In the genomic region with DNA sequence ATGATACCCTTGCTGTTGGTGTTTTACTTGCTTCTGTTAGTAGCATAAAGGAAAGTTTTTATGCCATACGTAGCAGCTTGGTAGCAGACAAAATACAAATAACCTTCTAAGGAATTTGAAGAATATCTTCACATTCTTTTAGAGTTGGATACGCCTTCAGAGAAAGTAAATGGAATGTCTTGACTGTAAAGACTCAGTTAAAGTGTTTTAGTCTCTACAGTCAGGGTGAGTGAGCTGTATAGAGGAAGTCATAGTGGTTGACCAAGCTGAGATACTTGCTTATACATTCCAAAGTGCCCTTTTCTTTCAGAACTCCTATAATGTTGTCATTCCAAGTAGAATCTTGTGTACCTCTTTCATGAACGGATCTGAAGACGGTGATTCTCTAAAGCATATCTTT, we compare ENCODE assay signal across 24 cellular contexts. TPM values are rescaled to one million over a fixed set of nuclear protein-coding genes. Genes with fewer than 3 reads are reported as not detected.
A peak's percentile ranks its signal among the peaks of the same experiment; 100 is the strongest.
DNase-seq lines count a peak whose midpoint lies in the region; ATAC-seq, FAIRE-seq and TF ChIP-seq lines count a peak whose summit lies in the region.
"Had no signal": no experiment of that assay in that cellular context is flagged by ENCODE, and none has a peak within 500 bp of the region (broad histone marks: within the 10 kb centered on the region; RNA-seq: fewer than 3 reads in every experiment).

No MANE protein-coding gene starts in this region.

- H3K4me1 ChIP-seq in GM23248 (ENCODE audit: insufficient read depth) (peaks cover 37% of the 10 kb centered on the region), astrocyte (ENCODE audit: insufficient read depth, low read length) (peaks cover 12% of the 10 kb centered on the region), hepatocyte (ENCODE audit: insufficient read depth) (peaks cover 3% of the 10 kb centered on the region), smooth muscle cell (ENCODE audit: low read depth) (peaks cover 9% of the 10 kb centered on the region)
- H3K4me1 ChIP-seq: gastrocnemius medialis, suprapubic skin, uterus had no signal

- H3K4me2 ChIP-seq in GM23248 (ENCODE audit: unreplicated experiment): peak overlapping the region; percentile 39
- H3K4me2 ChIP-seq in astrocyte (ENCODE audit: low read length): peak overlapping the region; percentile 32
- no peak overlapping the region for H3K4me2 ChIP-seq in hepatocyte
- peak overlapping the region; percentile 4 for H3K4me2 ChIP-seq in smooth muscle cell

- no peak for ATAC-seq in natural killer cell treated with Interleukin-12 subunit alpha and Interleukin-12 subunit beta and Interleukin-15 and Interleukin-18, amount 100 ng/mL, for 72 hours
- ATAC-seq in left colon: no peak
- ATAC-seq: gastrocnemius medialis, sciatic nerve had no signal

- peak overlapping the region; percentile 26 for H3K27ac ChIP-seq in GM23248
- H3K27ac ChIP-seq in astrocyte (ENCODE audit: low read depth, low read length): peak overlapping the region; percentile 43
- peak overlapping the region; percentile 46 for H3K27ac ChIP-seq in hepatocyte
- H3K27ac ChIP-seq in smooth muscle cell (ENCODE audit: low read depth): peak overlapping the region; percentile 68
- H3K27ac ChIP-seq: gastrocnemius medialis, suprapubic skin, uterus had no signal

- H3K4me1 Mint-ChIP-seq in astrocyte (ENCODE audit: low read depth, unreplicated experiment): peaks cover 49% of the 10 kb centered on the region
- H3K4me1 Mint-ChIP-seq in natural killer cell treated with Interleukin-12 subunit alpha and Interleukin-12 subunit beta and Interleukin-15 and Interleukin-18, amount 100 ng/mL, for 72 hours (ENCODE audit: low read depth in 2 of 2): peaks cover 14 to 15% of the 10 kb centered on the region in 2 donors
- H3K4me1 Mint-ChIP-seq: nephron had no signal

- TF ChIP-seq CTCF in astrocyte (IDR thresholded peaks at IDR 0.05; ENCODE audit: insufficient read depth, low read depth, low read length): no peak
- TF ChIP-seq CTCF in hepatocyte (IDR thresholded peaks at IDR 0.05; ENCODE audit: poor library complexity): no peak
- TF ChIP-seq CTCF in smooth muscle cell (IDR thresholded peaks at IDR 0.05; ENCODE audit: borderline replicate concordance, insufficient read depth, poor library complexity, severe bottlenecking): no peak

- 81 to 89% methylated on average over 4 of the region's 4 CpGs for WGBS in GM23248 (ENCODE audit: low coverage in 1 of 2, low lambda C conversion rate in 2 of 2, missing lambda C conversion rate in 2 of 2), 2 experiments
- 85% methylated on average over 4 of the region's 4 CpGs for WGBS in hepatocyte (ENCODE audit: low lambda C conversion rate, missing lambda C conversion rate)
- WGBS in smooth muscle cell (ENCODE audit: low lambda C conversion rate): 64% methylated on average over 4 of the region's 4 CpGs

- H3K36me3 Mint-ChIP-seq in astrocyte (ENCODE audit: low read depth, unreplicated experiment): peaks cover 25% of the 10 kb centered on the region
- peaks cover 29% of the 10 kb centered on the region for H3K36me3 Mint-ChIP-seq in natural killer cell treated with Interleukin-12 subunit alpha and Interleukin-12 subunit beta and Interleukin-15 and Interleukin-18, amount 100 ng/mL, for 72 hours

- H3K9me2 ChIP-seq in GM23248 (ENCODE audit: insufficient read depth) (no peaks in the 10 kb centered on the region), hepatocyte (replicated peaks; ENCODE audit: insufficient read depth) (no peaks in the 10 kb centered on the region)

- H3K9ac ChIP-seq in GM23248: no peak overlapping the region
- peak overlapping the region; percentile 6 for H3K9ac ChIP-seq in astrocyte (ENCODE audit: low read length)
- H3K9ac ChIP-seq in smooth muscle cell (ENCODE audit: low read depth): no peak overlapping the region

- H4K20me1 ChIP-seq in GM23248 (ENCODE audit: insufficient read depth) (peaks cover 4% of the 10 kb centered on the region; the same call in 1 of the 2 replicates), astrocyte (ENCODE audit: insufficient read depth, low read length) (peaks cover 27% of the 10 kb centered on the region), hepatocyte (ENCODE audit: insufficient read depth, poor library complexity, severe bottlenecking) (no peaks in the 10 kb centered on the region), smooth muscle cell (ENCODE audit: low read depth) (peaks cover 69% of the 10 kb centered on the region)

- peaks cover 67% of the 10 kb centered on the region for H3K36me3 ChIP-seq in GM23248 (ENCODE audit: low read depth)
- H3K36me3 ChIP-seq in astrocyte (ENCODE audit: insufficient read depth, low read length): peaks cover 43% of the 10 kb centered on the region
- H3K36me3 ChIP-seq in hepatocyte (replicated peaks; ENCODE audit: insufficient read depth, low read depth): no peaks in the 10 kb centered on the region
- H3K36me3 ChIP-seq in smooth muscle cell (ENCODE audit: low read depth): no peaks in the 10 kb centered on the region
- H3K36me3 ChIP-seq: uterus had no signal

- H3K9me3 ChIP-seq in GM23248 (ENCODE audit: low read depth) (no peaks in the 10 kb centered on the region), astrocyte (ENCODE audit: insufficient read depth, low read depth, low read length) (no peaks in the 10 kb centered on the region), hepatocyte (ENCODE audit: low read depth) (no peaks in the 10 kb centered on the region), smooth muscle cell (replicated peaks; ENCODE audit: low read depth) (no peaks in the 10 kb centered on the region)
- H3K9me3 ChIP-seq: gastrocnemius medialis, MG63, suprapubic skin, uterus had no signal

- intact Hi-C loops in left colon (cut with DNase I, micrococcal nuclease): no loop called here

- peak overlapping the region; percentile 73 for H3K27ac Mint-ChIP-seq in astrocyte (ENCODE audit: unreplicated experiment)
- peak overlapping the region in 1 of 2 donors; percentile 25 for H3K27ac Mint-ChIP-seq in natural killer cell treated with Interleukin-12 subunit alpha and Interleukin-12 subunit beta and Interleukin-15 and Interleukin-18, amount 100 ng/mL, for 72 hours
- H3K27ac Mint-ChIP-seq: CD4-positive, CD25-positive, alpha-beta regulatory T cell; nephron had no signal

- in situ Hi-C loops in GM23248 (cut with MboI): no loop called here

- no peaks in the 10 kb centered on the region for H3K27me3 ChIP-seq in GM23248 (replicated peaks; ENCODE audit: insufficient read depth)
- H3K27me3 ChIP-seq in astrocyte (ENCODE audit: insufficient read depth, low read length): no peaks in the 10 kb centered on the region
- H3K27me3 ChIP-seq in hepatocyte: no peaks in the 10 kb centered on the region
- H3K27me3 ChIP-seq in smooth muscle cell (ENCODE audit: low read depth): no peaks in the 10 kb centered on the region
- H3K27me3 ChIP-seq: gastrocnemius medialis, MG63, suprapubic skin, uterus had no signal

- H3K9me3 Mint-ChIP-seq in astrocyte (ENCODE audit: unreplicated experiment): no peaks in the 10 kb centered on the region
- no peaks in the 10 kb centered on the region for H3K9me3 Mint-ChIP-seq in natural killer cell treated with Interleukin-12 subunit alpha and Interleukin-12 subunit beta and Interleukin-15 and Interleukin-18, amount 100 ng/mL, for 72 hours
- H3K9me3 Mint-ChIP-seq: CD4-positive, CD25-positive, alpha-beta regulatory T cell; nephron had no signal

- no peak overlapping the region for H3K4me3 ChIP-seq in GM23248
- no peak overlapping the region for H3K4me3 ChIP-seq in astrocyte (ENCODE audit: insufficient read depth, low read depth, low read length)
- H3K4me3 ChIP-seq in hepatocyte: no peak overlapping the region
- H3K4me3 ChIP-seq in smooth muscle cell: no peak overlapping the region
- H3K4me3 ChIP-seq: gastrocnemius medialis, MG63, suprapubic skin, uterus had no signal

- no peak overlapping the region for H3K4me3 Mint-ChIP-seq in astrocyte (ENCODE audit: unreplicated experiment)
- no peak overlapping the region for H3K4me3 Mint-ChIP-seq in natural killer cell treated with Interleukin-12 subunit alpha and Interleukin-12 subunit beta and Interleukin-15 and Interleukin-18, amount 100 ng/mL, for 72 hours
- H3K4me3 Mint-ChIP-seq: CD4-positive, CD25-positive, alpha-beta regulatory T cell; nephron had no signal

- peak; percentile 55 for DNase-seq in GM23248
- peak; percentile 67 for DNase-seq in astrocyte (ENCODE audit: low read depth)
- DNase-seq in hepatocyte (ENCODE audit: low spot score): no peak
- no peak for DNase-seq in smooth muscle cell (lab: John Stamatoyannopoulos, UW; ENCODE audit: unreplicated experiment)
- DNase-seq in DMS 273 treated with DMSO at 0.1 percent for 48 hours (lab: John Stamatoyannopoulos, UW): no peak
- no peak for DNase-seq in natural killer cell treated with Interleukin-12 subunit alpha and Interleukin-12 subunit beta and Interleukin-15 and Interleukin-18, amount 100 ng/mL, for 72 hours (ENCODE audit: low spot score)
- DNase-seq in left colon: no peak
- no peak for DNase-seq in stimulated activated CD4-positive, alpha-beta T cell treated with anti-CD3 and anti-CD28 coated beads, Interleukin-4, amount 100 ng/mL, for 1 hour
- DNase-seq: amygdala; caudate nucleus; CD4-positive, CD25-positive, alpha-beta regulatory T cell; DMS153; gastrocnemius medialis; GF-D8; H7; kidney; MG63; NCI-H1417 treated with DMSO at 0.1 percent for 48 hours; NCI-H524; uterus had no signal

- peaks cover 99% of the 10 kb centered on the region for H3K79me2 ChIP-seq in GM23248 (ENCODE audit: insufficient read depth)
- peaks cover 66% of the 10 kb centered on the region for H3K79me2 ChIP-seq in astrocyte (ENCODE audit: insufficient read depth, low read length)
- peaks cover 36% of the 10 kb centered on the region for H3K79me2 ChIP-seq in hepatocyte
- H3K79me2 ChIP-seq in smooth muscle cell (ENCODE audit: low read depth): peaks cover 35% of the 10 kb centered on the region

- H3F3A ChIP-seq in GM23248 (ENCODE audit: insufficient read depth) (peaks cover 36% of the 10 kb centered on the region), smooth muscle cell (ENCODE audit: low read depth) (no peaks in the 10 kb centered on the region)

- no peaks in the 10 kb centered on the region for H3K27me3 Mint-ChIP-seq in astrocyte (ENCODE audit: low read depth, unreplicated experiment)
- no peaks in the 10 kb centered on the region for H3K27me3 Mint-ChIP-seq in natural killer cell treated with Interleukin-12 subunit alpha and Interleukin-12 subunit beta and Interleukin-15 and Interleukin-18, amount 100 ng/mL, for 72 hours
- H3K27me3 Mint-ChIP-seq: CD4-positive, CD25-positive, alpha-beta regulatory T cell had no signal

- no peak overlapping the region for H2AFZ ChIP-seq in GM23248
- H2AFZ ChIP-seq in astrocyte (ENCODE audit: low read depth, low read length): no peak overlapping the region
- H2AFZ ChIP-seq in hepatocyte: no peak overlapping the region
- no peak overlapping the region for H2AFZ ChIP-seq in smooth muscle cell (ENCODE audit: low read depth)

- peak; percentile 39 for FAIRE-seq in astrocyte (lab: Jason Lieb, UNC)
- FAIRE-seq: kidney, RCC 7860 had no signal

RNA-seq across cellular contexts. Expression of a gene that starts 37.7 kb away (rescaled TPM):
- total RNA-seq in GM23248 (2014; rRNA removed; shearing (Covaris generic)): 70.8 and 71.5 TPM in 2 replicates
- polyA plus RNA-seq in GM23248 (2016; fragmentation: Nextera tagmentation; extraction: Ambion mirVana) (64.5 and 68.2 TPM in 2 replicates), hepatocyte (16.3 and 20.6 TPM in 2 replicates), smooth muscle cell (18.8 and 21.5 TPM in 2 replicates)
- total RNA-seq in astrocyte (31.4 and 33.2 TPM in 2 replicates), hepatocyte (27.5 and 28.1 TPM in 2 replicates), smooth muscle cell (34.9 and 35.8 TPM in 2 replicates), left colon (10 to 100 TPM; 25.3 to 27.1 TPM)
- 10 to 100 TPM; 33.2 to 44.8 TPM for total RNA-seq in natural killer cell treated with Interleukin-12 subunit alpha and Interleukin-12 subunit beta and Interleukin-15 and Interleukin-18, amount 100 ng/mL, for 72 hours

Comparison
In these comparisons a context has a peak if more than half of its experiments do, and no peak if none do; other contexts are left out.
1. DNase-seq: peak in GM23248 (single experiment) and astrocyte (single experiment); none in hepatocyte (single experiment), smooth muscle cell (single experiment), DMS 273 treated with DMSO at 0.1 percent for 48 hours (single experiment), natural killer cell treated with Interleukin-12 subunit alpha and Interleukin-12 subunit beta and Interleukin-15 and Interleukin-18, amount 100 ng/mL, for 72 hours (single experiment), left colon (0 of 2) and stimulated activated CD4-positive, alpha-beta T cell treated with anti-CD3 and anti-CD28 coated beads, Interleukin-4, amount 100 ng/mL, for 1 hour (single experiment).
2. Peak in every context shown above with its lines, with median percentiles within 50 percentile points of each other: H3K27ac ChIP-seq.